In the genomic region with DNA sequence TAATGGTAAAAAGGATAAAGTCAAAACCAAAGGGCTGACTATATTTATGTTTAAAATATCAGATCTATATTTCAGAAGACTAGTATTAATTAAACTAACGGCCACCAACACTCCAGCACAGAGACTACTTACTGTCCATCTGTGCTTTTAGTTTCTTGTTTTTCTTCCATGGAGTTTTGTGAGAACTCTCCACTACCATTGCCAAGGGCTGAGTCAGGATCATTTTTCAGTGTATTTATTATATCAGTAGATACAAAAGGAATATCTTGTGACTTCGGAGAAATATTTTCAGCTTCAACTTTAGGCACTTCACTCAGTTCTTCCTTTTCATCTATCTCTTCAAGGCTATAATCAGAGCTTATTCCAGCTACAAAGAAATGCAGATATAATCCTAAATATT, we compare ENCODE assay signal across 35 cellular contexts.
"Had no signal": no experiment of that assay in that cellular context is flagged by ENCODE, and none has a peak within 500 bp of the region (broad histone marks: within the 10 kb centered on the region; RNA-seq: fewer than 3 reads in every experiment).

No MANE protein-coding gene starts in this region.

- H3K27me3 ChIP-seq: cardiac muscle cell, neutrophil, ovary, uterus had no signal

- FAIRE-seq: frontal cortex had no signal

- H3K4me1 ChIP-seq: left ventricle myocardium inferior, prostate gland, uterus had no signal

- DNase-seq: activated B cell treated with CpG ODN at 0.5 μM for 24 hours; activated CD4-positive, alpha-beta T cell treated with anti-CD3 and anti-CD28 coated beads for 36 hours; activated CD8-positive, alpha-beta memory T cell treated with anti-CD3 and anti-CD28 coated beads, Interleukin-2, amount 10 ng/mL, durations not matched to agents 7 days and 5 days; activated CD8-positive, alpha-beta T cell treated with anti-CD3 and anti-CD28 coated beads, Interleukin-2, amount 10 ng/mL, durations not matched to agents 7 days and 5 days; activated naive CD8-positive, alpha-beta T cell treated with anti-CD3 and anti-CD28 coated beads, Interleukin-2, amount 50 U/mL, for 24 hours; activated T-cell treated with anti-CD3 and anti-CD28 coated beads, Interleukin-2, amount 50 U/mL, for 48 hours; cerebellar nuclear complex; cortex of kidney; effector memory CD8-positive, alpha-beta T cell; erythroblast; islet precursor cell; left ventricle myocardium inferior; naive B cell; nephron progenitor cell; ovary; retina; stimulated activated CD4-positive, alpha-beta T cell treated with anti-CD3 and anti-CD28 coated beads, Interleukin-1b, Interleukin-23, amount 100 ng/mL, for 48 hours; stimulated activated CD4-positive, alpha-beta T cell treated with anti-CD3 and anti-CD28 coated beads, Interleukin-4, amount 100 ng/mL, for 4 hours; stimulated activated CD8-positive, alpha-beta memory T cell treated with anti-CD3 and anti-CD28 coated beads, Interleukin-4, amount 100 ng/mL, for 48 hours; stimulated activated naive CD8-positive, alpha-beta T cell treated with anti-CD3 and anti-CD28 coated beads, Interleukin-15, amount 100 ng/mL, for 72 hours; substantia nigra; T-helper 1 cell; uterus had no signal

- H3K4me3 ChIP-seq: cardiac muscle cell, left ventricle myocardium inferior, lung, ovary, prostate gland, smooth muscle cell, uterus had no signal

- H3K4me1 Mint-ChIP-seq: activated B cell treated with CpG ODN at 0.5 μM for 24 hours; activated CD4-positive, alpha-beta T cell treated with anti-CD3 and anti-CD28 coated beads for 36 hours; activated CD8-positive, alpha-beta memory T cell treated with anti-CD3 and anti-CD28 coated beads, Interleukin-2, amount 10 ng/mL, durations not matched to agents 7 days and 5 days; activated naive CD4-positive, alpha-beta T cell treated with anti-CD3 and anti-CD28 coated beads, Interleukin-2, amount 50 U/mL, for 24 hours; activated naive CD8-positive, alpha-beta T cell treated with anti-CD3 and anti-CD28 coated beads, Interleukin-2, amount 50 U/mL, for 24 hours; brain; nephron progenitor cell; stimulated activated memory B cell treated with anti-CD40 and anti-IgM and Interleukin-4, amounts not matched to agents 10 μg/mL and 1 μg/mL and 100 μg/mL, for 72 hours; stimulated activated naive CD8-positive, alpha-beta T cell treated with anti-CD3 and anti-CD28 coated beads, Interleukin-15, amount 100 ng/mL, for 72 hours had no signal

- H3K36me3 Mint-ChIP-seq: activated CD8-positive, alpha-beta memory T cell treated with anti-CD3 and anti-CD28 coated beads, Interleukin-2, amount 10 ng/mL, durations not matched to agents 7 days and 5 days; activated naive CD4-positive, alpha-beta T cell treated with anti-CD3 and anti-CD28 coated beads, Interleukin-2, amount 50 U/mL, for 24 hours; brain had no signal

- H3K27ac ChIP-seq: cardiac muscle cell, left ventricle myocardium inferior, neutrophil, ovary, prostate gland, uterus had no signal

- H3K36me3 ChIP-seq: neutrophil, ovary had no signal

- H3K4me2 ChIP-seq: smooth muscle cell had no signal

- H3K9me3 Mint-ChIP-seq: activated B cell treated with CpG ODN at 0.5 μM for 24 hours; activated naive CD4-positive, alpha-beta T cell treated with anti-CD3 and anti-CD28 coated beads, Interleukin-2, amount 50 U/mL, for 24 hours; activated naive CD8-positive, alpha-beta T cell treated with anti-CD3 and anti-CD28 coated beads, Interleukin-2, amount 50 U/mL, for 24 hours; activated T-helper 2 cell treated with anti-CD3 and anti-CD28 coated beads, Interferon-gamma antibody, Interleukin-2, Interleukin-4, amounts not matched to agents 10 μg/mL and 5 μg/mL and 100 μg/mL, durations not matched to agents 14 hours and 24 hours and 36 hours; brain; effector memory CD8-positive, alpha-beta T cell; naive B cell; nephron progenitor cell; stimulated activated memory B cell treated with anti-CD40 and anti-IgM and Interleukin-4, amounts not matched to agents 10 μg/mL and 1 μg/mL and 100 μg/mL, for 72 hours; stimulated activated naive CD8-positive, alpha-beta T cell treated with anti-CD3 and anti-CD28 coated beads, Interleukin-15, amount 100 ng/mL, for 72 hours; T-helper 2 cell treated with Interferon-gamma antibody and Interleukin-4, amounts not matched to agents 5 μg/mL and 100 μg/mL, for 36 hours; type B pancreatic cell had no signal

- ATAC-seq: activated CD4-positive, alpha-beta T cell treated with anti-CD3 and anti-CD28 coated beads for 36 hours; activated CD8-positive, alpha-beta memory T cell treated with anti-CD3 and anti-CD28 coated beads, Interleukin-2, amount 10 ng/mL, durations not matched to agents 7 days and 5 days; activated CD8-positive, alpha-beta T cell treated with anti-CD3 and anti-CD28 coated beads, Interleukin-2, amount 10 ng/mL, durations not matched to agents 7 days and 5 days; activated naive CD8-positive, alpha-beta T cell treated with anti-CD3 and anti-CD28 coated beads, Interleukin-2, amount 50 U/mL, for 24 hours; effector memory CD8-positive, alpha-beta T cell; stimulated activated memory B cell treated with anti-CD40 and anti-IgM and Interleukin-4, amounts not matched to agents 10 μg/mL and 1 μg/mL and 100 μg/mL, for 72 hours; stimulated activated naive CD8-positive, alpha-beta T cell treated with anti-CD3 and anti-CD28 coated beads, Interleukin-15, amount 100 ng/mL, for 72 hours had no signal

- H3K4me3 Mint-ChIP-seq: activated B cell treated with CpG ODN at 0.5 μM for 24 hours; activated CD4-positive, alpha-beta T cell treated with anti-CD3 and anti-CD28 coated beads for 36 hours; activated CD8-positive, alpha-beta memory T cell treated with anti-CD3 and anti-CD28 coated beads, Interleukin-2, amount 10 ng/mL, durations not matched to agents 7 days and 5 days; activated CD8-positive, alpha-beta T cell treated with anti-CD3 and anti-CD28 coated beads, Interleukin-2, amount 10 ng/mL, durations not matched to agents 7 days and 5 days; activated naive CD4-positive, alpha-beta T cell treated with anti-CD3 and anti-CD28 coated beads, Interleukin-2, amount 50 U/mL, for 24 hours; activated naive CD8-positive, alpha-beta T cell treated with anti-CD3 and anti-CD28 coated beads, Interleukin-2, amount 50 U/mL, for 24 hours; brain; effector memory CD8-positive, alpha-beta T cell; naive B cell; nephron progenitor cell; stimulated activated memory B cell treated with anti-CD40 and anti-IgM and Interleukin-4, amounts not matched to agents 10 μg/mL and 1 μg/mL and 100 μg/mL, for 72 hours; stimulated activated naive CD8-positive, alpha-beta T cell treated with anti-CD3 and anti-CD28 coated beads, Interleukin-15, amount 100 ng/mL, for 72 hours; T-helper 2 cell treated with Interferon-gamma antibody and Interleukin-4, amounts not matched to agents 5 μg/mL and 100 μg/mL, for 36 hours; type B pancreatic cell had no signal

- H3K9me3 ChIP-seq: left ventricle myocardium inferior, neutrophil, ovary, prostate gland, uterus had no signal

- H3K27ac Mint-ChIP-seq: activated B cell treated with CpG ODN at 0.5 μM for 24 hours; activated CD4-positive, alpha-beta T cell treated with anti-CD3 and anti-CD28 coated beads for 36 hours; activated CD8-positive, alpha-beta memory T cell treated with anti-CD3 and anti-CD28 coated beads, Interleukin-2, amount 10 ng/mL, durations not matched to agents 7 days and 5 days; activated CD8-positive, alpha-beta T cell treated with anti-CD3 and anti-CD28 coated beads, Interleukin-2, amount 10 ng/mL, durations not matched to agents 7 days and 5 days; activated naive CD4-positive, alpha-beta T cell treated with anti-CD3 and anti-CD28 coated beads, Interleukin-2, amount 50 U/mL, for 24 hours; activated naive CD8-positive, alpha-beta T cell treated with anti-CD3 and anti-CD28 coated beads, Interleukin-2, amount 50 U/mL, for 24 hours; activated T-helper 2 cell treated with anti-CD3 and anti-CD28 coated beads, Interferon-gamma antibody, Interleukin-2, Interleukin-4, amounts not matched to agents 10 μg/mL and 5 μg/mL and 100 μg/mL, durations not matched to agents 14 hours and 24 hours and 36 hours; brain; effector memory CD8-positive, alpha-beta T cell; naive B cell; nephron progenitor cell; stimulated activated memory B cell treated with anti-CD40 and anti-IgM and Interleukin-4, amounts not matched to agents 10 μg/mL and 1 μg/mL and 100 μg/mL, for 72 hours; stimulated activated naive CD8-positive, alpha-beta T cell treated with anti-CD3 and anti-CD28 coated beads, Interleukin-15, amount 100 ng/mL, for 72 hours; T-helper 2 cell treated with Interferon-gamma antibody and Interleukin-4, amounts not matched to agents 5 μg/mL and 100 μg/mL, for 36 hours; type B pancreatic cell had no signal

- H3K27me3 Mint-ChIP-seq: activated B cell treated with CpG ODN at 0.5 μM for 24 hours; activated CD4-positive, alpha-beta T cell treated with anti-CD3 and anti-CD28 coated beads for 36 hours; activated CD8-positive, alpha-beta memory T cell treated with anti-CD3 and anti-CD28 coated beads, Interleukin-2, amount 10 ng/mL, durations not matched to agents 7 days and 5 days; activated naive CD4-positive, alpha-beta T cell treated with anti-CD3 and anti-CD28 coated beads, Interleukin-2, amount 50 U/mL, for 24 hours; activated naive CD8-positive, alpha-beta T cell treated with anti-CD3 and anti-CD28 coated beads, Interleukin-2, amount 50 U/mL, for 24 hours; brain; effector memory CD8-positive, alpha-beta T cell; naive B cell; stimulated activated memory B cell treated with anti-CD40 and anti-IgM and Interleukin-4, amounts not matched to agents 10 μg/mL and 1 μg/mL and 100 μg/mL, for 72 hours; stimulated activated naive CD8-positive, alpha-beta T cell treated with anti-CD3 and anti-CD28 coated beads, Interleukin-15, amount 100 ng/mL, for 72 hours; type B pancreatic cell had no signal
